ENCODE assay signal across 8 cellular contexts in genomic region chr16:57533618-57534336, GRCh38. TPM values are rescaled to one million over a fixed set of nuclear protein-coding genes. Genes with fewer than 3 reads are reported as not detected.
DNase-seq lines count a peak whose midpoint lies in the region; ATAC-seq and TF ChIP-seq lines count a peak whose summit lies in the region.

No MANE protein-coding gene starts in this region.

- intact Hi-C loops in activated CD4-positive, alpha-beta T cell treated with anti-CD3 and anti-CD28 coated beads for 36 hours (cut with DNase I, micrococcal nuclease), result loop anchor here in 1 of 2 experiments (10.0 kb wide), 2 partner anchors 599 to 929 kb away; partner anchors contain the start of genes HERPUD1 and MT2A

- POLR2A ChIA-PET in activated CD4-positive, alpha-beta T cell treated with anti-CD3 and anti-CD28 coated beads for 36 hours (lab: Charles Lee), result no interaction called here

- H3K36me3 Mint-ChIP-seq in activated CD4-positive, alpha-beta T cell treated with anti-CD3 and anti-CD28 coated beads for 36 hours (ENCODE audit: low read depth), result no peaks in the 10 kb centered on the region

- peak overlapping the region; percentile 36 for H3K4me3 ChIP-seq in thoracic aorta

- no peaks in the 10 kb centered on the region for H3K27me3 ChIP-seq in thoracic aorta (replicated peaks; ENCODE audit: insufficient read depth)

- TF ChIP-seq CTCF in thoracic aorta (IDR thresholded peaks at IDR 0.05), result no peak

- H3K36me3 ChIP-seq in thoracic aorta, result no peaks in the 10 kb centered on the region

- no peak for ATAC-seq in activated CD4-positive, alpha-beta T cell treated with anti-CD3 and anti-CD28 coated beads for 36 hours
- ATAC-seq in thoracic aorta (ENCODE audit: insufficient number of reproducible peaks, low FRiP score, low read depth), result no peak

- DNase-seq in activated CD4-positive, alpha-beta T cell treated with anti-CD3 and anti-CD28 coated beads for 36 hours, result peak; percentile 42
- DNase-seq in activated CD4-positive, alpha-beta T cell treated with anti-CD3 and anti-CD28 coated beads, Interleukin-2, amount 50 U/mL, for 48 hours, result no peak
- DNase-seq in activated CD8-positive, alpha-beta memory T cell treated with anti-CD3 and anti-CD28 coated beads, Interleukin-2, amount 50 U/mL, for 48 hours, result peak; percentile 56
- peak; percentile 21 for DNase-seq in hepatic stellate cell (ENCODE audit: low spot score)
- DNase-seq in thoracic aorta (ENCODE audit: low spot score), result no peak
- no peak for DNase-seq in NCI-H2227 (lab: John Stamatoyannopoulos, UW; ENCODE audit: unreplicated experiment)
- DNase-seq in cortex of kidney (lab: John Stamatoyannopoulos, UW), result no peak
- no peak for DNase-seq in LoVo (ENCODE audit: low spot score)

- no peaks in the 10 kb centered on the region for H3K9me3 ChIP-seq in thoracic aorta

- H3K4me1 Mint-ChIP-seq in activated CD4-positive, alpha-beta T cell treated with anti-CD3 and anti-CD28 coated beads for 36 hours, result peaks cover 76% of the 10 kb centered on the region

- H3K4me3 Mint-ChIP-seq in activated CD4-positive, alpha-beta T cell treated with anti-CD3 and anti-CD28 coated beads for 36 hours, result peak overlapping the region; percentile 17

- no peaks in the 10 kb centered on the region for H3K9me3 Mint-ChIP-seq in activated CD4-positive, alpha-beta T cell treated with anti-CD3 and anti-CD28 coated beads for 36 hours (ENCODE audit: low read depth)

- peak overlapping the region; percentile 17 to 40 for H3K27ac ChIP-seq in thoracic aorta

- H3K27me3 Mint-ChIP-seq in activated CD4-positive, alpha-beta T cell treated with anti-CD3 and anti-CD28 coated beads for 36 hours, result no peaks in the 10 kb centered on the region

- peak overlapping the region; percentile 21 for H3K27ac Mint-ChIP-seq in activated CD4-positive, alpha-beta T cell treated with anti-CD3 and anti-CD28 coated beads for 36 hours

- CTCF ChIA-PET in activated CD4-positive, alpha-beta T cell treated with anti-CD3 and anti-CD28 coated beads for 36 hours (lab: Charles Lee), result interaction anchor here (0.6 kb wide), 2 partner anchors 14 to 129 kb away, joined by 3 to 4 read pairs; no protein-coding TSS in a partner anchor

- peaks cover 26 to 59% of the 10 kb centered on the region in 2 donors for H3K4me1 ChIP-seq in thoracic aorta (ENCODE audit: control insufficient read depth in 1 of 2, low read depth in 2 of 2)

RNA-seq across cellular contexts. Expression of gene CCDC102A, which starts 2.6 kb away (rescaled TPM):
- total RNA-seq in activated CD4-positive, alpha-beta T cell treated with anti-CD3 and anti-CD28 coated beads for 36 hours, result 1 to 10 TPM; 8.8 to 9.0 TPM
- 10 to 100 TPM; 26.4 to 43.2 TPM for total RNA-seq in thoracic aorta

RNA-seq across cellular contexts. Expression of gene ADGRG5, which starts 8.7 kb away (rescaled TPM):
- 1 to 10 TPM; 3.0 to 4.9 TPM for total RNA-seq in activated CD4-positive, alpha-beta T cell treated with anti-CD3 and anti-CD28 coated beads for 36 hours
- under 1 TPM in 1 of 2 donors, not detected in 1; 0.27 TPM for total RNA-seq in thoracic aorta

RNA-seq across cellular contexts. Expression of gene DOK4, which starts 47.5 kb away (rescaled TPM):
- total RNA-seq in activated CD4-positive, alpha-beta T cell treated with anti-CD3 and anti-CD28 coated beads for 36 hours, result 1 to 10 TPM; 5.7 to 6.7 TPM
- total RNA-seq in thoracic aorta, result 10 to 100 TPM; 43.2 to 70.1 TPM

Comparison
In these comparisons a context has a peak if more than half of its experiments do, and no peak if none do; other contexts are left out.
1. DNase-seq: peak in activated CD4-positive, alpha-beta T cell treated with anti-CD3 and anti-CD28 coated beads for 36 hours (single experiment), activated CD8-positive, alpha-beta memory T cell treated with anti-CD3 and anti-CD28 coated beads, Interleukin-2, amount 50 U/mL, for 48 hours (single experiment) and hepatic stellate cell (single experiment); none in activated CD4-positive, alpha-beta T cell treated with anti-CD3 and anti-CD28 coated beads, Interleukin-2, amount 50 U/mL, for 48 hours (0 of 2), thoracic aorta (single experiment), NCI-H2227 (single experiment), cortex of kidney (single experiment) and LoVo (single experiment).
2. RNA of gene DOK4, which starts 47.5 kb away (total RNA-seq): 43.2 to 70.1 TPM in thoracic aorta; 5.7 to 6.7 TPM in activated CD4-positive, alpha-beta T cell treated with anti-CD3 and anti-CD28 coated beads for 36 hours; every median in the first group is over 4 times any median in the second.